ENCODE assay signal across 19 cellular contexts in genomic region chr1:40094481-40095110, GRCh38. TPM values are rescaled to one million over a fixed set of nuclear protein-coding genes. Genes with fewer than 3 reads are reported as not detected.
DNase-seq lines count a peak whose midpoint lies in the region; ATAC-seq, FAIRE-seq and TF ChIP-seq lines count a peak whose summit lies in the region.
"Had no signal": no experiment of that assay in that cellular context is flagged by ENCODE, and none has a peak within 500 bp of the region (broad histone marks: within the 10 kb centered on the region; RNA-seq: fewer than 3 reads in every experiment).

No MANE protein-coding gene starts in this region.

- no peak for FAIRE-seq in HTR-8/SVneo (lab: Jason Lieb, UNC)
- FAIRE-seq: K562 had no signal

- peaks cover 25% of the 10 kb centered on the region for H3K79me2 ChIP-seq in OCI-LY7 (ENCODE audit: insufficient read depth, low read depth, low read length)

- H3K4me2 ChIP-seq in OCI-LY7 (ENCODE audit: low read length), result 0 out of 2 replicates have a peak overlapping the region, but pooled peaks have one; percentile 83

- POLR2A ChIA-PET in CD8-positive, alpha-beta memory T cell (lab: Charles Lee), result no interaction called here
- POLR2A ChIA-PET in OCI-LY7 (lab: Charles Lee), result interaction anchor here (0.5 to 1.4 kb wide), 5 partner anchors 13 to 211 kb away, joined by 3 to 4 read pairs (median 3); partner anchors contain the start of gene TRIT1

- no peaks in the 10 kb centered on the region for H3K9me3 ChIP-seq in CD8-positive, alpha-beta memory T cell (ENCODE audit: low read length)
- no peaks in the 10 kb centered on the region for H3K9me3 ChIP-seq in OCI-LY7 (ENCODE audit: low read length)
- no peaks in the 10 kb centered on the region for H3K9me3 ChIP-seq in stomach
- H3K9me3 ChIP-seq: transverse colon had no signal

- no peaks in the 10 kb centered on the region for H3K9me3 Mint-ChIP-seq in CD8-positive, alpha-beta memory T cell
- H3K9me3 Mint-ChIP-seq in memory B cell, result no peaks in the 10 kb centered on the region
- H3K9me3 Mint-ChIP-seq: activated CD8-positive, alpha-beta T cell treated with anti-CD3 and anti-CD28 coated beads for 36 hours; activated T-cell treated with anti-CD3 and anti-CD28 coated beads, Interleukin-2, amount 50 U/mL, for 72 hours; H9; mesothelial cell of epicardium had no signal

- peak overlapping the region in 6 of 8 donors; percentile 4 to 98 (median 64) for H3K27ac Mint-ChIP-seq in CD8-positive, alpha-beta memory T cell
- peak overlapping the region; percentile 59 for H3K27ac Mint-ChIP-seq in memory B cell
- H3K27ac Mint-ChIP-seq: activated CD8-positive, alpha-beta T cell treated with anti-CD3 and anti-CD28 coated beads for 36 hours; H9; mesothelial cell of epicardium had no signal

- H3K36me3 Mint-ChIP-seq in CD8-positive, alpha-beta memory T cell, result peaks cover 6 to 47% (median 14%) of the 10 kb centered on the region in 3 donors
- H3K36me3 Mint-ChIP-seq in memory B cell, result peaks cover 11% of the 10 kb centered on the region

- CTCF ChIA-PET in CD8-positive, alpha-beta memory T cell (lab: Charles Lee), result no interaction called here
- CTCF ChIA-PET in OCI-LY7 (lab: Charles Lee; ENCODE audit: unreplicated experiment), result no interaction called here

- peaks cover 21% of the 10 kb centered on the region for H3K36me3 ChIP-seq in CD8-positive, alpha-beta memory T cell (ENCODE audit: insufficient read depth, low read length)
- H3K36me3 ChIP-seq in OCI-LY7 (ENCODE audit: insufficient read depth, low read length), result peaks cover 49% of the 10 kb centered on the region
- H3K36me3 ChIP-seq in stomach, result peaks cover 4 to 33% (median 28%) of the 10 kb centered on the region in 4 donors

- no peak overlapping the region for H2AFZ ChIP-seq in OCI-LY7 (ENCODE audit: low read length)

- H3K4me1 Mint-ChIP-seq in CD8-positive, alpha-beta memory T cell, result peaks cover 27 to 47% (median 39%) of the 10 kb centered on the region in 3 donors
- H3K4me1 Mint-ChIP-seq in memory B cell, result peaks cover 30% of the 10 kb centered on the region

- no peaks in the 10 kb centered on the region for H3K9me2 ChIP-seq in OCI-LY7 (ENCODE audit: insufficient read depth, low read length)

- no peak overlapping the region for H3K4me3 ChIP-seq in CD8-positive, alpha-beta memory T cell (ENCODE audit: low read length)
- H3K4me3 ChIP-seq in OCI-LY7 (ENCODE audit: low read depth, low read length, poor library complexity, severe bottlenecking) (no peak overlapping the region), stomach (no peak overlapping the region)
- H3K4me3 ChIP-seq: K562, transverse colon had no signal

- H3K4me1 ChIP-seq in CD8-positive, alpha-beta memory T cell (ENCODE audit: insufficient read depth, low read length), result peaks cover 17% of the 10 kb centered on the region
- H3K4me1 ChIP-seq in OCI-LY7 (ENCODE audit: insufficient read depth, low read length, poor library complexity, severe bottlenecking), result peaks cover 29% of the 10 kb centered on the region
- peaks cover 6 to 35% (median 19%) of the 10 kb centered on the region in 4 donors for H3K4me1 ChIP-seq in stomach

- H4K20me1 ChIP-seq in OCI-LY7 (ENCODE audit: insufficient read depth, low read length), result no peaks in the 10 kb centered on the region

- TF ChIP-seq CTCF in OCI-LY7 (conservative IDR thresholded peaks at IDR 0.05; ENCODE audit: low read length) (no peak), stomach (IDR thresholded peaks at IDR 0.05) (no peak)

- H3K4me3 Mint-ChIP-seq in CD8-positive, alpha-beta memory T cell, result no peak overlapping the region
- H3K4me3 Mint-ChIP-seq in memory B cell, result no peak overlapping the region
- H3K4me3 Mint-ChIP-seq: activated CD8-positive, alpha-beta T cell treated with anti-CD3 and anti-CD28 coated beads for 36 hours; H9; mesothelial cell of epicardium had no signal

- no peak for TF ChIP-seq EP300 in stomach (IDR thresholded peaks at IDR 0.05)

- TF ChIP-seq POLR2A in stomach (IDR thresholded peaks at IDR 0.05), result no peak

- no peak overlapping the region for H3K27ac ChIP-seq in CD8-positive, alpha-beta memory T cell (ENCODE audit: low read depth, low read length)
- H3K27ac ChIP-seq in OCI-LY7 (ENCODE audit: low read depth, low read length, poor library complexity, severe bottlenecking) (no peak overlapping the region), stomach (peak overlapping the region in 1 of 5 donors; percentile 48)
- H3K27ac ChIP-seq: brain microvascular endothelial cell, foreskin keratinocyte had no signal

- ATAC-seq in memory B cell (ENCODE audit: low read depth), result no peak
- ATAC-seq: activated CD8-positive, alpha-beta T cell treated with anti-CD3 and anti-CD28 coated beads for 36 hours; activated T-cell treated with anti-CD3 and anti-CD28 coated beads, Interleukin-2, amount 50 U/mL, for 72 hours; foreskin keratinocyte; K562 had no signal

- DNase-seq in AML-193 (lab: John Stamatoyannopoulos, UW), result peak; percentile 56 to 59
- no peak for DNase-seq in CD8-positive, alpha-beta memory T cell
- DNase-seq in OCI-LY7 (ENCODE audit: low spot score), result no peak
- no peak for DNase-seq in memory B cell (ENCODE audit: low spot score in 2 of 2)
- DNase-seq in DMS79 treated with DMSO at 0.1 percent for 48 hours (lab: John Stamatoyannopoulos, UW), result no peak
- no peak for DNase-seq in HTR-8/SVneo (ENCODE audit: insufficient read length, low spot score)
- no peak for DNase-seq in DMS153 treated with DMSO at 0.1 percent for 48 hours (lab: John Stamatoyannopoulos, UW; ENCODE audit: unreplicated experiment)
- no peak for DNase-seq in stomach
- DNase-seq: activated CD8-positive, alpha-beta T cell treated with anti-CD3 and anti-CD28 coated beads for 36 hours; activated T-cell treated with anti-CD3 and anti-CD28 coated beads, Interleukin-2, amount 50 U/mL, for 72 hours; brain microvascular endothelial cell; foreskin keratinocyte; H9; NCI-H146; stimulated activated naive CD4-positive, alpha-beta T cell; transverse colon had no signal

- no TSS peak for BruUV-seq in OCI-LY7 (replicated peaks; lab: Mats Ljungman, UMichigan)

- intact Hi-C loops in OCI-LY7 (cut with micrococcal nuclease; ENCODE audit: unreplicated experiment) (no loop called here), stomach (cut with DNase I; ENCODE audit: low total_unique reads) (no loop called here)

- WGBS in stomach, 5 donors, result 64 to 78% (median 70%) methylated on average over 4 of the region's 4 CpGs

- H3K27me3 Mint-ChIP-seq in CD8-positive, alpha-beta memory T cell, result peaks cover 0 to 3% of the 10 kb centered on the region in 2 donors
- no peaks in the 10 kb centered on the region for H3K27me3 Mint-ChIP-seq in memory B cell
- H3K27me3 Mint-ChIP-seq: activated CD8-positive, alpha-beta T cell treated with anti-CD3 and anti-CD28 coated beads for 36 hours; activated naive CD8-positive, alpha-beta T cell had no signal

- H3K27me3 ChIP-seq in CD8-positive, alpha-beta memory T cell (ENCODE audit: insufficient read depth, low read length, poor library complexity, severe bottlenecking), result no peaks in the 10 kb centered on the region
- H3K27me3 ChIP-seq in stomach, result no peaks in the 10 kb centered on the region
- H3K27me3 ChIP-seq: brain microvascular endothelial cell, foreskin keratinocyte, transverse colon had no signal

RNA-seq across cellular contexts. Expression of gene PPT1, which starts 2.5 kb away (rescaled TPM):
- total RNA-seq in CD8-positive, alpha-beta memory T cell, result 100 to 1,000 TPM; 114 to 130 TPM
- 138 TPM for polyA plus RNA-seq in CD8-positive, alpha-beta memory T cell
- 49.7 and 55.9 TPM in 2 replicates for total RNA-seq in OCI-LY7 (2014; rRNA removed; shearing (Covaris generic))
- total RNA-seq in OCI-LY7 (2022) (66.5 and 75.4 TPM in 2 replicates), stomach (10 to 100 TPM in 4 of 5 donors, 1 to 10 TPM in 1; 3.5 to 79.9 (median 39.6) TPM)
- polyA plus RNA-seq in stomach, result 10 to 100 TPM; 19.7 to 34.6 (median 32.1) TPM

RNA-seq across cellular contexts. Expression of gene CAP1, which starts 54.1 kb away (rescaled TPM):
- 100 to 1,000 TPM; 519 to 536 TPM for total RNA-seq in CD8-positive, alpha-beta memory T cell
- 788 TPM for polyA plus RNA-seq in CD8-positive, alpha-beta memory T cell
- total RNA-seq in OCI-LY7 (2014; rRNA removed; shearing (Covaris generic)), result 184 and 193 TPM in 2 replicates
- total RNA-seq in OCI-LY7 (2022) (276 and 296 TPM in 2 replicates), stomach (100 to 1,000 TPM in 4 of 5 donors, 10 to 100 TPM in 1; 99.1 to 252 (median 145) TPM)
- 100 to 1,000 TPM in 2 of 3 donors, 10 to 100 TPM in 1; 95.5 to 185 (median 162) TPM for polyA plus RNA-seq in stomach

Comparison
In these comparisons a context has a peak if more than half of its experiments do, and no peak if none do; other contexts are left out.
1. DNase-seq: peak in AML-193 (2 of 2); none in CD8-positive, alpha-beta memory T cell (0 of 5), OCI-LY7 (single experiment), memory B cell (0 of 2), DMS79 treated with DMSO at 0.1 percent for 48 hours (single experiment), HTR-8/SVneo (single experiment), DMS153 treated with DMSO at 0.1 percent for 48 hours (single experiment) and stomach (single experiment).